Comparison of ENCODE assay signal across 11 cellular contexts in genomic region chr3:94303897-94304296, GRCh38.
A peak's percentile ranks its signal among the peaks of the same experiment; 100 is the strongest.
DNase-seq lines count a peak whose midpoint lies in the region; ATAC-seq and TF ChIP-seq lines count a peak whose summit lies in the region.
"Had no signal": no experiment of that assay in that cellular context is flagged by ENCODE, and none has a peak within 500 bp of the region (broad histone marks: within the 10 kb centered on the region; RNA-seq: fewer than 3 reads in every experiment).

No MANE protein-coding gene starts in this region.

- no peaks in the 10 kb centered on the region for H3K9me3 ChIP-seq in heart left ventricle
- H3K9me3 ChIP-seq: lower lobe of right lung had no signal

- intact Hi-C loops in heart left ventricle (cut with DNase I): no loop called here

- peak; percentile 0 for DNase-seq in GM04503 (ENCODE audit: low read depth)
- peak in 2 of 5 donors; percentile 30 to 35 for DNase-seq in heart left ventricle
- peak; percentile 51 for DNase-seq in retina
- no peak for DNase-seq in effector CD4-positive, alpha-beta T cell
- DNase-seq in HK-2 (ENCODE audit: unreplicated experiment): no peak
- no peak for DNase-seq in T-helper 2 cell treated with Interferon-gamma antibody and Interleukin-4, amounts not matched to agents 5 μg/mL and 100 μg/mL, for 36 hours (ENCODE audit: low spot score)
- no peak for DNase-seq in activated naive CD8-positive, alpha-beta T cell treated with anti-CD3 and anti-CD28 coated beads, Interleukin-2, amount 50 U/mL, for 24 hours
- DNase-seq: activated naive CD4-positive, alpha-beta T cell treated with Interleukin-2 at 50 U/mL for 16 hours; lower lobe of right lung had no signal

- H3K27ac ChIP-seq in VCaP: no peak overlapping the region
- no peak overlapping the region for H3K27ac ChIP-seq in heart left ventricle
- H3K27ac ChIP-seq: lower lobe of right lung had no signal

- no peak overlapping the region for H3K4me3 Mint-ChIP-seq in T-helper 2 cell treated with Interferon-gamma antibody and Interleukin-4, amounts not matched to agents 5 μg/mL and 100 μg/mL, for 36 hours
- H3K4me3 Mint-ChIP-seq in activated naive CD8-positive, alpha-beta T cell treated with anti-CD3 and anti-CD28 coated beads, Interleukin-2, amount 50 U/mL, for 24 hours: no peak overlapping the region
- H3K4me3 Mint-ChIP-seq: stimulated activated effector memory CD8-positive, alpha-beta T cell treated with anti-CD3 and anti-CD28 coated beads, Interleukin-12 subunit alpha, Interleukin-12 subunit beta, amount 100 ng/mL, for 72 hours had no signal

- H3K4me1 ChIP-seq in heart left ventricle: peaks cover 0 to 20% (median 6%) of the 10 kb centered on the region in 12 donors
- H3K4me1 ChIP-seq: lower lobe of right lung had no signal

- no peaks in the 10 kb centered on the region for H3K27me3 Mint-ChIP-seq in T-helper 2 cell treated with Interferon-gamma antibody and Interleukin-4, amounts not matched to agents 5 μg/mL and 100 μg/mL, for 36 hours (ENCODE audit: low read depth)
- H3K27me3 Mint-ChIP-seq in activated naive CD8-positive, alpha-beta T cell treated with anti-CD3 and anti-CD28 coated beads, Interleukin-2, amount 50 U/mL, for 24 hours: peaks cover 1% of the 10 kb centered on the region

- H3K4me1 Mint-ChIP-seq in T-helper 2 cell treated with Interferon-gamma antibody and Interleukin-4, amounts not matched to agents 5 μg/mL and 100 μg/mL, for 36 hours (ENCODE audit: low read depth): no peaks in the 10 kb centered on the region
- no peaks in the 10 kb centered on the region for H3K4me1 Mint-ChIP-seq in activated naive CD8-positive, alpha-beta T cell treated with anti-CD3 and anti-CD28 coated beads, Interleukin-2, amount 50 U/mL, for 24 hours
- H3K4me1 Mint-ChIP-seq: stimulated activated effector memory CD8-positive, alpha-beta T cell treated with anti-CD3 and anti-CD28 coated beads, Interleukin-12 subunit alpha, Interleukin-12 subunit beta, amount 100 ng/mL, for 72 hours had no signal

- H3K36me3 ChIP-seq in heart left ventricle: no peaks in the 10 kb centered on the region
- H3K36me3 ChIP-seq: lower lobe of right lung had no signal

- H3K36me3 Mint-ChIP-seq in T-helper 2 cell treated with Interferon-gamma antibody and Interleukin-4, amounts not matched to agents 5 μg/mL and 100 μg/mL, for 36 hours (ENCODE audit: low read depth): no peaks in the 10 kb centered on the region
- H3K36me3 Mint-ChIP-seq in activated naive CD8-positive, alpha-beta T cell treated with anti-CD3 and anti-CD28 coated beads, Interleukin-2, amount 50 U/mL, for 24 hours (ENCODE audit: low read depth): no peaks in the 10 kb centered on the region
- H3K36me3 Mint-ChIP-seq: stimulated activated effector memory CD8-positive, alpha-beta T cell treated with anti-CD3 and anti-CD28 coated beads, Interleukin-12 subunit alpha, Interleukin-12 subunit beta, amount 100 ng/mL, for 72 hours had no signal

- no peak for TF ChIP-seq POLR2A in heart left ventricle (IDR thresholded peaks at IDR 0.05)

- no peaks in the 10 kb centered on the region for H3K27me3 ChIP-seq in heart left ventricle

- 25 to 42% (median 37%) methylated on average over 3 of the region's 3 CpGs for WGBS in heart left ventricle, 4 donors

- no peak overlapping the region for H3K4me3 ChIP-seq in heart left ventricle
- H3K4me3 ChIP-seq: lower lobe of right lung had no signal

- no peaks in the 10 kb centered on the region for H3K9me3 Mint-ChIP-seq in T-helper 2 cell treated with Interferon-gamma antibody and Interleukin-4, amounts not matched to agents 5 μg/mL and 100 μg/mL, for 36 hours
- no peaks in the 10 kb centered on the region for H3K9me3 Mint-ChIP-seq in activated naive CD8-positive, alpha-beta T cell treated with anti-CD3 and anti-CD28 coated beads, Interleukin-2, amount 50 U/mL, for 24 hours
- H3K9me3 Mint-ChIP-seq: stimulated activated effector memory CD8-positive, alpha-beta T cell treated with anti-CD3 and anti-CD28 coated beads, Interleukin-12 subunit alpha, Interleukin-12 subunit beta, amount 100 ng/mL, for 72 hours had no signal

- ATAC-seq in heart left ventricle: peak in 3 of 4 donors; percentile 48 to 80 (median 59)
- no peak for ATAC-seq in activated naive CD8-positive, alpha-beta T cell treated with anti-CD3 and anti-CD28 coated beads, Interleukin-2, amount 50 U/mL, for 24 hours
- ATAC-seq: stimulated activated effector memory CD8-positive, alpha-beta T cell treated with anti-CD3 and anti-CD28 coated beads, Interleukin-12 subunit alpha, Interleukin-12 subunit beta, amount 100 ng/mL, for 72 hours had no signal

- TF ChIP-seq CTCF in VCaP (conservative IDR thresholded peaks at IDR 0.05) (peak; percentile 66), heart left ventricle (IDR thresholded peaks at IDR 0.05) (peak in 1 of 12 donors; percentile 23)

- H3K27ac Mint-ChIP-seq in T-helper 2 cell treated with Interferon-gamma antibody and Interleukin-4, amounts not matched to agents 5 μg/mL and 100 μg/mL, for 36 hours: no peak overlapping the region
- no peak overlapping the region for H3K27ac Mint-ChIP-seq in activated naive CD8-positive, alpha-beta T cell treated with anti-CD3 and anti-CD28 coated beads, Interleukin-2, amount 50 U/mL, for 24 hours
- H3K27ac Mint-ChIP-seq: stimulated activated effector memory CD8-positive, alpha-beta T cell treated with anti-CD3 and anti-CD28 coated beads, Interleukin-12 subunit alpha, Interleukin-12 subunit beta, amount 100 ng/mL, for 72 hours had no signal

Comparison
In these comparisons a context has a peak if more than half of its experiments do, and no peak if none do; other contexts are left out.
1. DNase-seq: peak in GM04503 (single experiment) and retina (single experiment); none in effector CD4-positive, alpha-beta T cell (single experiment), HK-2 (single experiment), T-helper 2 cell treated with Interferon-gamma antibody and Interleukin-4, amounts not matched to agents 5 μg/mL and 100 μg/mL, for 36 hours (single experiment) and activated naive CD8-positive, alpha-beta T cell treated with anti-CD3 and anti-CD28 coated beads, Interleukin-2, amount 50 U/mL, for 24 hours (single experiment).